Comparison of ENCODE assay signal across 19 cellular contexts in the genomic region with DNA sequence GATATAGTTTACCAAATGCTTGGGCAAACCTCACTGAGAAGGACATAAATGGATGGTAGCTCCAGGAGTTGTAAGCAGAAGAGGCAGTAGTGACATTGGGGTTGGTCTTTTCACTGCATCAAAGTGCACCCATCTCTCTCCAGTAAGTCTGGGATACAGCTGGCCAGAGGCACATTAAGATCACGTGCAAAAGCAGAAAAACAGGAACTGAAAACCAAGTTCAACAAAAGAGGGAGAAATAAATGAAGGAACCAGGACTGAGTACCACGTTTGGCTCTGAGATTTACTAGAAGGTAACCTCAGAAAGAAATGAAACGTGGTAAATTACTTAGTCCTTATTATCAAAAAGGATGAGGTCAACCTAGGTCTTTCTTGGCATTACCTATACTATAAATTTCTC.
DNase-seq lines count a peak whose midpoint lies in the region; ATAC-seq lines count a peak whose summit lies in the region.
"Had no signal": no experiment of that assay in that cellular context is flagged by ENCODE, and none has a peak within 500 bp of the region (broad histone marks: within the 10 kb centered on the region; RNA-seq: fewer than 3 reads in every experiment).

No MANE protein-coding gene starts in this region.

- peaks cover 3% of the 10 kb centered on the region for H3K9me3 Mint-ChIP-seq in activated naive CD8-positive, alpha-beta T cell treated with anti-CD3 and anti-CD28 coated beads, Interleukin-2, amount 10 ng/mL, durations not matched to agents 7 days and 5 days
- H3K9me3 Mint-ChIP-seq in activated naive CD8-positive, alpha-beta T cell treated with anti-CD3 and anti-CD28 coated beads for 36 hours: peaks cover 7% of the 10 kb centered on the region
- H3K9me3 Mint-ChIP-seq: T-helper 2 cell treated with Interferon-gamma antibody and Interleukin-4, amounts not matched to agents 5 μg/mL and 100 μg/mL, for 36 hours had no signal

- H3K4me1 ChIP-seq in SJSA1 (replicated peaks) (peaks cover 16% of the 10 kb centered on the region), skeletal muscle satellite cell (ENCODE audit: control insufficient read depth, insufficient read depth, low read length) (peaks cover 28% of the 10 kb centered on the region)
- H3K4me1 ChIP-seq: Peyer's patch had no signal

- H3K4me3 ChIP-seq in SJSA1: no peak overlapping the region
- no peak overlapping the region for H3K4me3 ChIP-seq in skeletal muscle satellite cell (ENCODE audit: low read length)
- H3K4me3 ChIP-seq: GM23338, Peyer's patch had no signal

- H3K9ac ChIP-seq in skeletal muscle satellite cell (ENCODE audit: low read depth, low read length): peak overlapping the region; percentile 42

- H3K9me3 ChIP-seq in SJSA1 (replicated peaks) (no peaks in the 10 kb centered on the region), skeletal muscle satellite cell (replicated peaks; ENCODE audit: low read length) (no peaks in the 10 kb centered on the region)
- H3K9me3 ChIP-seq: Peyer's patch had no signal

- no peaks in the 10 kb centered on the region for H3K27me3 Mint-ChIP-seq in activated naive CD8-positive, alpha-beta T cell treated with anti-CD3 and anti-CD28 coated beads, Interleukin-2, amount 10 ng/mL, durations not matched to agents 7 days and 5 days
- H3K27me3 Mint-ChIP-seq in activated naive CD8-positive, alpha-beta T cell treated with anti-CD3 and anti-CD28 coated beads for 36 hours: no peaks in the 10 kb centered on the region

- H3K4me1 Mint-ChIP-seq in activated naive CD8-positive, alpha-beta T cell treated with anti-CD3 and anti-CD28 coated beads, Interleukin-2, amount 10 ng/mL, durations not matched to agents 7 days and 5 days: no peaks in the 10 kb centered on the region
- H3K4me1 Mint-ChIP-seq in activated naive CD8-positive, alpha-beta T cell treated with anti-CD3 and anti-CD28 coated beads for 36 hours: no peaks in the 10 kb centered on the region

- no peak for DNase-seq in activated naive CD8-positive, alpha-beta T cell treated with anti-CD3 and anti-CD28 coated beads, Interleukin-2, amount 10 ng/mL, durations not matched to agents 7 days and 5 days
- DNase-seq in activated naive CD8-positive, alpha-beta T cell treated with anti-CD3 and anti-CD28 coated beads for 36 hours: no peak
- DNase-seq in NAMALWA (ENCODE audit: low spot score): peak; percentile 3
- DNase-seq in SJSA1 (ENCODE audit: low read depth in 1 of 2, low spot score in 2 of 2): no peak
- no peak for DNase-seq in NCI-H345 treated with DMSO at 0.1 percent for 48 hours (lab: John Stamatoyannopoulos, UW; ENCODE audit: unreplicated experiment)
- DNase-seq in activated CD4-positive, alpha-beta T cell treated with anti-CD3 and anti-CD28 coated beads, Interleukin-2, amount 50 U/mL, for 1 hour: no peak
- no peak for DNase-seq in NK-92 (lab: John Stamatoyannopoulos, UW; ENCODE audit: unreplicated experiment)
- DNase-seq: Calu3, DMS79 treated with DMSO at 0.1 percent for 48 hours, GF-D8, H9, NCI-H2029, NCI-H526 treated with DMSO at 0.1 percent for 48 hours, Peyer's patch, T-helper 1 cell had no signal

- H3K36me3 ChIP-seq in SJSA1 (no peaks in the 10 kb centered on the region), skeletal muscle satellite cell (ENCODE audit: insufficient read depth, low read length) (no peaks in the 10 kb centered on the region)
- H3K36me3 ChIP-seq: Peyer's patch had no signal

- POLR2A ChIA-PET in activated naive CD8-positive, alpha-beta T cell treated with anti-CD3 and anti-CD28 coated beads, Interleukin-2, amount 10 ng/mL, durations not matched to agents 7 days and 5 days (lab: Charles Lee): no interaction called here

- H3K27me3 ChIP-seq in SJSA1 (replicated peaks): no peaks in the 10 kb centered on the region
- no peaks in the 10 kb centered on the region for H3K27me3 ChIP-seq in skeletal muscle satellite cell (ENCODE audit: control insufficient read depth, insufficient read depth, low read length)
- H3K27me3 ChIP-seq: Peyer's patch had no signal

- H3K4me3 Mint-ChIP-seq in activated naive CD8-positive, alpha-beta T cell treated with anti-CD3 and anti-CD28 coated beads, Interleukin-2, amount 10 ng/mL, durations not matched to agents 7 days and 5 days: no peak overlapping the region
- no peak overlapping the region for H3K4me3 Mint-ChIP-seq in activated naive CD8-positive, alpha-beta T cell treated with anti-CD3 and anti-CD28 coated beads for 36 hours
- H3K4me3 Mint-ChIP-seq: GM23338; H9; T-helper 2 cell treated with Interferon-gamma antibody and Interleukin-4, amounts not matched to agents 5 μg/mL and 100 μg/mL, for 36 hours had no signal

- peak overlapping the region; percentile 16 for H3K4me2 ChIP-seq in skeletal muscle satellite cell (ENCODE audit: low read length)
- H3K4me2 ChIP-seq: GM23338 had no signal

- ATAC-seq in activated naive CD8-positive, alpha-beta T cell treated with anti-CD3 and anti-CD28 coated beads, Interleukin-2, amount 10 ng/mL, durations not matched to agents 7 days and 5 days (ENCODE audit: low read depth): no peak
- ATAC-seq: GM23338 had no signal

- H3K27ac Mint-ChIP-seq in activated naive CD8-positive, alpha-beta T cell treated with anti-CD3 and anti-CD28 coated beads, Interleukin-2, amount 10 ng/mL, durations not matched to agents 7 days and 5 days: peak overlapping the region; percentile 43
- no peak overlapping the region for H3K27ac Mint-ChIP-seq in activated naive CD8-positive, alpha-beta T cell treated with anti-CD3 and anti-CD28 coated beads for 36 hours
- H3K27ac Mint-ChIP-seq: GM23338; T-helper 2 cell treated with Interferon-gamma antibody and Interleukin-4, amounts not matched to agents 5 μg/mL and 100 μg/mL, for 36 hours had no signal

- peak overlapping the region; percentile 54 for H3K27ac ChIP-seq in SJSA1
- H3K27ac ChIP-seq: HL-60, Peyer's patch had no signal

- H3K36me3 Mint-ChIP-seq in activated naive CD8-positive, alpha-beta T cell treated with anti-CD3 and anti-CD28 coated beads, Interleukin-2, amount 10 ng/mL, durations not matched to agents 7 days and 5 days: no peaks in the 10 kb centered on the region
- H3K36me3 Mint-ChIP-seq in activated naive CD8-positive, alpha-beta T cell treated with anti-CD3 and anti-CD28 coated beads for 36 hours: no peaks in the 10 kb centered on the region
